ENCODE assay signal across 8 cellular contexts in genomic region chr6:163415620-163416379, GRCh38. TPM values are rescaled to one million over a fixed set of nuclear protein-coding genes. Genes with fewer than 3 reads are reported as not detected.
DNase-seq lines count a peak whose midpoint lies in the region; ATAC-seq and TF ChIP-seq lines count a peak whose summit lies in the region.

No MANE protein-coding gene starts in this region.

- H3K4me1 Mint-ChIP-seq in MCF 10A (ENCODE audit: insufficient read depth, unreplicated experiment): peaks cover 19% of the 10 kb centered on the region

- H3K4me3 Mint-ChIP-seq in MCF 10A (ENCODE audit: unreplicated experiment): peak overlapping the region; percentile 96

- peak; percentile 4 for ATAC-seq in HG03196 (IDR thresholded peaks at IDR 0.05; ENCODE audit: unreplicated experiment)

- H3K27me3 Mint-ChIP-seq in MCF 10A (ENCODE audit: insufficient read depth, unreplicated experiment): no peaks in the 10 kb centered on the region

- H3K9ac ChIP-seq in ES-I3 (ENCODE audit: low read depth, low read length): peak overlapping the region; percentile 85

- POLR2A ChIA-PET in MCF 10A (lab: Yijun Ruan, JAX): interaction anchor here (0.5 to 7.1 kb wide), 27 partner anchors 12 to 1926 kb away, joined by 3 to 45 read pairs (median 3); no protein-coding TSS in a partner anchor

- peaks cover 13% of the 10 kb centered on the region for H3K36me3 Mint-ChIP-seq in MCF 10A (ENCODE audit: insufficient read depth, unreplicated experiment)

- H3K36me3 ChIP-seq in ES-I3 (ENCODE audit: insufficient read depth, low read length): no peaks in the 10 kb centered on the region

- H3K9me3 Mint-ChIP-seq in MCF 10A (ENCODE audit: unreplicated experiment): no peaks in the 10 kb centered on the region

- TF ChIP-seq CTCF in MCF 10A (IDR thresholded peaks at IDR 0.05; ENCODE audit: unreplicated experiment): no peak

- BruUV-seq in MCF 10A (replicated peaks; lab: Mats Ljungman, UMichigan): no TSS peak

- peaks cover 18% of the 10 kb centered on the region for H3K4me1 ChIP-seq in ES-I3 (ENCODE audit: insufficient read depth, low read length)

- CTCF ChIA-PET in MCF 10A (lab: Yijun Ruan, JAX): interaction anchor here (0.6 to 1.8 kb wide), 12 partner anchors 24 to 1918 kb away, joined by 3 to 8 read pairs (median 3); no protein-coding TSS in a partner anchor

- peak overlapping the region; percentile 93 for H3K27ac Mint-ChIP-seq in MCF 10A (ENCODE audit: low read depth, unreplicated experiment)

- peak; percentile 4 for DNase-seq in SW480 (ENCODE audit: low spot score)
- DNase-seq in MCF 10A (ENCODE audit: unreplicated experiment): peak; percentile 61
- peak; percentile 66 for DNase-seq in islet precursor cell
- peak; percentile 35 for DNase-seq in stimulated activated CD4-positive, alpha-beta T cell treated with anti-CD3 and anti-CD28 coated beads, Interleukin-4, amount 100 ng/mL, for 1 hour
- DNase-seq in midbrain (lab: John Stamatoyannopoulos, UW): no peak
- DNase-seq in NCI-H1930 (lab: John Stamatoyannopoulos, UW): no peak

- no peaks in the 10 kb centered on the region for H3K9me3 ChIP-seq in ES-I3 (ENCODE audit: control insufficient read depth, insufficient read depth, low read length)

- intact Hi-C loops in MCF 10A (cut with micrococcal nuclease): loop anchor here (1.0 to 5.0 kb wide), 5 partner anchors 172 to 1832 kb away; no protein-coding TSS in a partner anchor

RNA-seq across cellular contexts. Expression of gene QKI, which starts 1.3 kb away (rescaled TPM):
- total RNA-seq in MCF 10A (2022): 272 and 295 TPM in 2 replicates

Comparison
In these comparisons a context has a peak if more than half of its experiments do, and no peak if none do; other contexts are left out.
1. DNase-seq: peak in SW480 (single experiment), MCF 10A (single experiment), islet precursor cell (single experiment) and stimulated activated CD4-positive, alpha-beta T cell treated with anti-CD3 and anti-CD28 coated beads, Interleukin-4, amount 100 ng/mL, for 1 hour (single experiment); none in midbrain (single experiment) and NCI-H1930 (0 of 2).